In the genomic region with DNA sequence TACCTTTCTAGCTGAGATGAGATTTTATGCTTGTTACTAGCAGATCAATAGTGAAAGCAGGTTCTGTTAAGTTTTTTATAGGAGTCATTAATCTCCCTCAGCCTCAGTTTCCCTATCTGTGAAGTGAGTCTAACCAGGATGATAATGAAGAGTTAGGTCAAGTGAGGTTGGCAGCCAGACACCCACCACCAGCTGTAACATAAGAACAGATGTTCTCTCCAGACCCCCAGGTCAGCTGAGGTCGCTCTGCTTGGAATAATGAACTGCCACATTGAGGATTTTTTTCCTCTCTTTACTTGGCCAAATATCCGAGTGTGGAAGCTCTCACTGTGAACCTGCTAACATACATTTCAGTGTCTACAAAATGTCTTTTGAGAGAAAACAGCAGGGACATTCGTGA, we compare ENCODE assay signal across 16 cellular contexts.
DNase-seq lines count a peak whose midpoint lies in the region; ATAC-seq and TF ChIP-seq lines count a peak whose summit lies in the region.
"Had no signal": no experiment of that assay in that cellular context is flagged by ENCODE, and none has a peak within 500 bp of the region (broad histone marks: within the 10 kb centered on the region; RNA-seq: fewer than 3 reads in every experiment).

No MANE protein-coding gene starts in this region.

- H3K36me3 ChIP-seq in WERI-Rb-1, result no peaks in the 10 kb centered on the region
- H3K36me3 ChIP-seq: HAP-1 had no signal

- peaks cover 75% of the 10 kb centered on the region for H3K4me1 Mint-ChIP-seq in nephron progenitor cell
- H3K4me1 Mint-ChIP-seq: CD4-positive, alpha-beta memory T cell had no signal

- no peak overlapping the region for H3K27ac ChIP-seq in WERI-Rb-1

- H3K9me3 ChIP-seq in WERI-Rb-1 (ENCODE audit: severe bottlenecking), result no peaks in the 10 kb centered on the region
- H3K9me3 ChIP-seq: HAP-1 had no signal

- peaks cover 10% of the 10 kb centered on the region for H3K27me3 Mint-ChIP-seq in nephron progenitor cell (ENCODE audit: low read depth, poor library complexity)
- H3K27me3 Mint-ChIP-seq: CD4-positive, alpha-beta memory T cell had no signal

- H3K9me3 Mint-ChIP-seq in nephron progenitor cell, result peaks cover 33% of the 10 kb centered on the region

- H3K4me3 Mint-ChIP-seq in nephron progenitor cell, result no peak overlapping the region
- H3K4me3 Mint-ChIP-seq: CD4-positive, alpha-beta memory T cell; HFFc6 had no signal

- peaks cover 24% of the 10 kb centered on the region for H3K36me3 Mint-ChIP-seq in nephron progenitor cell (ENCODE audit: low read depth)
- H3K36me3 Mint-ChIP-seq: CD4-positive, alpha-beta memory T cell had no signal

- H3K27ac Mint-ChIP-seq in nephron progenitor cell, result peak overlapping the region; percentile 42
- H3K27ac Mint-ChIP-seq: CD4-positive, alpha-beta memory T cell; HFFc6 had no signal

- peak; percentile 49 for DNase-seq in NCI-H82 (lab: John Stamatoyannopoulos, UW)
- DNase-seq in NCI-H82 treated with DMSO at 0.1 percent for 48 hours (lab: John Stamatoyannopoulos, UW; ENCODE audit: unreplicated experiment), result no peak
- DNase-seq in SK-N-DZ (ENCODE audit: low spot score), result peak; percentile 82
- DNase-seq in WERI-Rb-1, result peak; percentile 16
- no peak for DNase-seq in nephron progenitor cell
- DNase-seq: C1 segment of cervical spinal cord; CD4-positive, alpha-beta memory T cell; COR-L47; DMS53; DMS79 treated with DMSO at 0.1 percent for 48 hours; GF-D8; GOT3; HFFc6 had no signal

- TF ChIP-seq CTCF in WERI-Rb-1 (IDR thresholded peaks at IDR 0.05; ENCODE audit: low read depth, low read length) (no peak), nephron progenitor cell (IDR thresholded peaks at IDR 0.05) (no peak)

- no peak for ATAC-seq in HG03442 (IDR thresholded peaks at IDR 0.05; ENCODE audit: unreplicated experiment)
- no peak for ATAC-seq in GM21526 (IDR thresholded peaks at IDR 0.05; ENCODE audit: low FRiP score, unreplicated experiment)

- H3K4me3 ChIP-seq in WERI-Rb-1 (ENCODE audit: low read depth, low read length), result no peak overlapping the region
- H3K4me3 ChIP-seq: HAP-1 had no signal

- H3K27me3 ChIP-seq in WERI-Rb-1 (ENCODE audit: insufficient read depth, low read depth, severe bottlenecking), result no peaks in the 10 kb centered on the region

Comparison
In these comparisons a context has a peak if more than half of its experiments do, and no peak if none do; other contexts are left out.
1. DNase-seq: peak in NCI-H82 (single experiment), SK-N-DZ (single experiment) and WERI-Rb-1 (single experiment); none in NCI-H82 treated with DMSO at 0.1 percent for 48 hours (single experiment) and nephron progenitor cell (single experiment).